In the genomic region with DNA sequence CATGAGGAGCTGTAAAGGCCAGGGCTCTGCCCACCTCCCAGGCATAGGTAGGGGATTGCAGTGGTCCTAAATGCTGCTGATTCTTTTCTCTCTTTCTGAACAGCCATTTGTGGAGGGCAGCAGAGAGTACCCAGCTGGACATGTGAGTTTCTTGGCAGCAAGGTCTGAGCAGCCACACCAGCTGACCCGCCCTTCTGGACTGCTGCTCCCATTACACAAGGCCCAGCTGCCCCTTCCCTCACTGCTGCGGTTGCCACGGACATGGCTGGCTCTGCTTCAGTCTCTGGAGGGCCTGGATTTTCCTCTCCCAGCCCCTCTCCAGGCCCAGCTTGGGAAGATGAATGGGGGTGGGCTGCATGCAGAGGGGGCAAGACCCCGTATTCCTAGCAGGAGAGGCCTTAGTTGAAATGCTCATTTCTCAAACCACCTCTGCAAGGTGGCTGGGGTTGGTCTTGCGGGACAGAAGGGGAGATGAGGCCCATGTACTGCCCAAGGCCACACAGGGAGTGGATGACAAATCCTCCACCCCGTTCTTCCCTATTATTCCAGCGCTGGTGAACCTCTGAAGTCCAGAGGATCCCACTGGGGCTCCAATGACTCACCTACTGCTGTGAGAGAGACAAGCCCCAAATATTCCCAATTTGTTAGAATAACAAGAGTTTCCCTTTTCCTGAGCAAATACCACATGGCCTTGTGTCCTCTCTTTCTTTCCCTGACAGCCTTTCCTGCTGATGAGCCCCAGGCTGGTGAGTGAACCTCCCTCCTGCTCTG, we compare ENCODE assay signal across 12 cellular contexts. TPM values are rescaled to one million over a fixed set of nuclear protein-coding genes. Genes with fewer than 3 reads are reported as not detected.
A peak's percentile ranks its signal among the peaks of the same experiment; 100 is the strongest.
DNase-seq lines count a peak whose midpoint lies in the region; ATAC-seq, FAIRE-seq and TF ChIP-seq lines count a peak whose summit lies in the region.
"Had no signal": no experiment of that assay in that cellular context is flagged by ENCODE, and none has a peak within 500 bp of the region (broad histone marks: within the 10 kb centered on the region; RNA-seq: fewer than 3 reads in every experiment).

No MANE protein-coding gene starts in this region.

- WGBS in hepatocyte (ENCODE audit: low lambda C conversion rate, missing lambda C conversion rate) = 78% methylated on average over 7 of the region's 7 CpGs

- no peaks in the 10 kb centered on the region for H3K36me3 ChIP-seq in hepatocyte (replicated peaks; ENCODE audit: insufficient read depth, low read depth)
- H3K36me3 ChIP-seq: suprapubic skin had no signal

- H3K4me3 ChIP-seq in hepatocyte (no peak overlapping the region), skeletal muscle cell (ENCODE audit: low read depth, low read length) (no peak overlapping the region)
- H3K4me3 ChIP-seq: suprapubic skin had no signal

- no peaks in the 10 kb centered on the region for H3K79me2 ChIP-seq in hepatocyte

- no peaks in the 10 kb centered on the region for H4K20me1 ChIP-seq in hepatocyte (ENCODE audit: insufficient read depth, poor library complexity, severe bottlenecking)

- FAIRE-seq in D721Med (lab: Jason Lieb, UNC) = no peak

- no peak for ATAC-seq in HG03097 (IDR thresholded peaks at IDR 0.05; ENCODE audit: low FRiP score, unreplicated experiment)

- DNase-seq in GM13976 (ENCODE audit: low spot score) = peak; percentile 17
- peak in 54 of 58 donors; percentile 28 to 93 (median 79) for DNase-seq in anterior cingulate cortex (lab: John Stamatoyannopoulos, UW)
- peak; percentile 47 for DNase-seq in hepatocyte (ENCODE audit: low spot score)
- peak; percentile 41 for DNase-seq in skeletal muscle cell (ENCODE audit: low read depth)
- no peak for DNase-seq in NCI-H2029 (lab: John Stamatoyannopoulos, UW)
- DNase-seq in foreskin melanocyte = no peak
- DNase-seq in D721Med (ENCODE audit: insufficient read length, low spot score) = no peak
- DNase-seq: activated CD4-positive, alpha-beta T cell treated with anti-CD3 and anti-CD28 coated beads, Interleukin-2, amount 50 U/mL, for 48 hours; DMS153; immature natural killer cell had no signal

- no peaks in the 10 kb centered on the region for H3K4me1 ChIP-seq in hepatocyte (ENCODE audit: insufficient read depth)

- H3K27me3 ChIP-seq in hepatocyte = no peaks in the 10 kb centered on the region
- H3K27me3 ChIP-seq: suprapubic skin had no signal

- TF ChIP-seq CTCF in GM13976 (IDR thresholded peaks at IDR 0.05; ENCODE audit: borderline replicate concordance, control extremely low read depth, extremely low read depth, insufficient read depth, missing control alignments) (no peak), hepatocyte (IDR thresholded peaks at IDR 0.05; ENCODE audit: poor library complexity) (no peak), D721Med (IDR thresholded peaks at IDR 0.05; ENCODE audit: insufficient read depth, missing control alignments) (no peak)

- no peak overlapping the region for H2AFZ ChIP-seq in hepatocyte

- no peaks in the 10 kb centered on the region for H3K9me2 ChIP-seq in hepatocyte (replicated peaks; ENCODE audit: insufficient read depth)

- no peaks in the 10 kb centered on the region for H3K9me3 ChIP-seq in hepatocyte (ENCODE audit: low read depth)
- H3K9me3 ChIP-seq: suprapubic skin had no signal

- H3K27ac ChIP-seq in hepatocyte = no peak overlapping the region
- H3K27ac ChIP-seq: suprapubic skin had no signal

- in situ Hi-C loops in GM13976 (cut with MboI; ENCODE audit: low sequenced_read_pairs, unreplicated experiment) = no loop called here

- no peak overlapping the region for H3K4me2 ChIP-seq in hepatocyte

RNA-seq across cellular contexts. Expression of gene LGALS12, which starts 4.7 kb away (rescaled TPM):
- total RNA-seq in hepatocyte = not detected in 2 replicates
- polyA plus RNA-seq in hepatocyte = not detected in 2 replicates

RNA-seq across cellular contexts. Expression of gene PLAAT5, which starts 19.6 kb away (rescaled TPM):
- 0.92 and 1.6 TPM in 2 replicates for total RNA-seq in hepatocyte
- 0.18 and 0.95 TPM in 2 replicates for polyA plus RNA-seq in hepatocyte

RNA-seq across cellular contexts. Expression of gene PLAAT4, which starts 26.1 kb away (rescaled TPM):
- 13.7 and 17.5 TPM in 2 replicates for total RNA-seq in hepatocyte
- polyA plus RNA-seq in hepatocyte = 7.9 and 16.0 TPM in 2 replicates

RNA-seq across cellular contexts. Expression of gene PLAAT2, which starts 52.6 kb away (rescaled TPM):
- 0.77 and 1.2 TPM in 2 replicates for total RNA-seq in hepatocyte
- 1.9 and 3.0 TPM in 2 replicates for polyA plus RNA-seq in hepatocyte
- total RNA-seq: suprapubic skin had no signal

Comparison
In these comparisons a context has a peak if more than half of its experiments do, and no peak if none do; other contexts are left out.
1. DNase-seq: peak in GM13976 (single experiment), anterior cingulate cortex (54 of 58), hepatocyte (single experiment) and skeletal muscle cell (single experiment); none in NCI-H2029 (single experiment), foreskin melanocyte (single experiment) and D721Med (single experiment).